ENCODE assay signal across 14 cellular contexts in genomic region chr21:33452362-33452761, GRCh38.
"Had no signal": no experiment of that assay in that cellular context is flagged by ENCODE, and none has a peak within 500 bp of the region (broad histone marks: within the 10 kb centered on the region; RNA-seq: fewer than 3 reads in every experiment).

No MANE protein-coding gene starts in this region.

- H3K4me1 ChIP-seq: foreskin keratinocyte, vagina had no signal

- H3K9me3 Mint-ChIP-seq: activated CD8-positive, alpha-beta T cell treated with anti-CD3 and anti-CD28 coated beads for 36 hours; activated naive CD4-positive, alpha-beta T cell treated with anti-CD3 and anti-CD28 coated beads, Interleukin-2, amount 10 ng/mL, durations not matched to agents 7 days and 5 days; activated T-helper 2 cell treated with anti-CD3 and anti-CD28 coated beads, Interferon-gamma antibody, Interleukin-2, Interleukin-4, amounts not matched to agents 10 μg/mL and 5 μg/mL and 100 μg/mL, durations not matched to agents 14 hours and 24 hours and 36 hours; memory B cell had no signal

- H3K4me3 Mint-ChIP-seq: activated CD8-positive, alpha-beta T cell treated with anti-CD3 and anti-CD28 coated beads for 36 hours; activated naive CD4-positive, alpha-beta T cell treated with anti-CD3 and anti-CD28 coated beads, Interleukin-2, amount 10 ng/mL, durations not matched to agents 7 days and 5 days; memory B cell had no signal

- H3K27ac ChIP-seq: brain microvascular endothelial cell, foreskin keratinocyte, vagina, WERI-Rb-1 had no signal

- H3K9me3 ChIP-seq: thyroid gland, vagina had no signal

- H3K4me3 ChIP-seq: thyroid gland, vagina had no signal

- H3K27me3 Mint-ChIP-seq: activated CD8-positive, alpha-beta T cell treated with anti-CD3 and anti-CD28 coated beads for 36 hours; activated naive CD4-positive, alpha-beta T cell treated with anti-CD3 and anti-CD28 coated beads, Interleukin-2, amount 10 ng/mL, durations not matched to agents 7 days and 5 days; memory B cell had no signal

- H3K27me3 ChIP-seq: brain microvascular endothelial cell, foreskin keratinocyte, thyroid gland, vagina had no signal

- FAIRE-seq: endometrium had no signal

- H3K4me1 Mint-ChIP-seq: activated naive CD4-positive, alpha-beta T cell treated with anti-CD3 and anti-CD28 coated beads, Interleukin-2, amount 10 ng/mL, durations not matched to agents 7 days and 5 days; memory B cell had no signal

- ATAC-seq: activated CD8-positive, alpha-beta T cell treated with anti-CD3 and anti-CD28 coated beads for 36 hours had no signal

- DNase-seq: activated CD4-positive, alpha-beta T cell treated with anti-CD3 and anti-CD28 coated beads for 4 hours; activated CD8-positive, alpha-beta T cell treated with anti-CD3 and anti-CD28 coated beads for 36 hours; activated naive CD4-positive, alpha-beta T cell treated with anti-CD3 and anti-CD28 coated beads, Interleukin-2, amount 10 ng/mL, durations not matched to agents 7 days and 5 days; brain microvascular endothelial cell; cerebellar nuclear complex; stimulated activated CD4-positive, alpha-beta T cell treated with anti-CD3 and anti-CD28 coated beads, Interleukin-4, amount 100 ng/mL, for 24 hours; T-helper 9 cell; WERI-Rb-1 had no signal

- H3K27ac Mint-ChIP-seq: activated CD8-positive, alpha-beta T cell treated with anti-CD3 and anti-CD28 coated beads for 36 hours; activated naive CD4-positive, alpha-beta T cell treated with anti-CD3 and anti-CD28 coated beads, Interleukin-2, amount 10 ng/mL, durations not matched to agents 7 days and 5 days; activated T-helper 2 cell treated with anti-CD3 and anti-CD28 coated beads, Interferon-gamma antibody, Interleukin-2, Interleukin-4, amounts not matched to agents 10 μg/mL and 5 μg/mL and 100 μg/mL, durations not matched to agents 14 hours and 24 hours and 36 hours; memory B cell had no signal
